In genomic region chr17:49677134-49677932, GRCh38 we compare ENCODE assay signal across 8 cellular contexts. TPM values are rescaled to one million over a fixed set of nuclear protein-coding genes. Genes with fewer than 3 reads are reported as not detected.
DNase-seq lines count a peak whose midpoint lies in the region; ATAC-seq and TF ChIP-seq lines count a peak whose summit lies in the region.

No MANE protein-coding gene starts in this region.

- peaks cover 52% of the 10 kb centered on the region for H3K4me1 Mint-ChIP-seq in activated naive CD8-positive, alpha-beta T cell (ENCODE audit: low read depth)

- H4K20me1 ChIP-seq in HCT116 (ENCODE audit: insufficient read depth) = no peaks in the 10 kb centered on the region; the same call in 1 of the 2 replicates
- peaks cover 17% of the 10 kb centered on the region for H4K20me1 ChIP-seq in osteoblast (ENCODE audit: insufficient read depth, low read length)

- CTCF ChIA-PET in HCT116 (lab: Charles Lee) = interaction anchor here (0.6 to 1.0 kb wide), 7 partner anchors 10 to 594 kb away, joined by 3 to 5 read pairs (median 4); partner anchors contain the start of genes PHB1 and SLC35B1

- H3K4me1 ChIP-seq in HCT116 (ENCODE audit: control insufficient read depth in 1 of 2, insufficient read depth in 2 of 2, low read length in 2 of 2) (peaks cover 4 to 17% of the 10 kb centered on the region in 2 experiments; a peak in 3 of 4 replicates), osteoblast (ENCODE audit: insufficient read depth, low read length) (peaks cover 9% of the 10 kb centered on the region), testis (peaks cover 22% of the 10 kb centered on the region)

- H3K36me3 ChIP-seq in HCT116 (ENCODE audit: control insufficient read depth in 1 of 2, insufficient read depth in 2 of 2, low read length in 2 of 2) (no peaks in the 10 kb centered on the region; a peak in 1 of 4 replicates), osteoblast (ENCODE audit: insufficient read depth, low read length) (peaks cover 6% of the 10 kb centered on the region), testis (ENCODE audit: low read depth, missing control alignments) (no peaks in the 10 kb centered on the region)

- ATAC-seq in HCT116 (peak; percentile 74), SK-N-SH treated with all-trans-retinoic acid at 6 μM for 48 hours (peak; percentile 86)

- H3K4me2 ChIP-seq in HCT116 (ENCODE audit: low read length) = peak overlapping the region; percentile 84
- H3K4me2 ChIP-seq in osteoblast (ENCODE audit: insufficient read depth, low read length) = peak overlapping the region; percentile 90

- H3K27me3 ChIP-seq in HCT116 (ENCODE audit: insufficient read depth, low read length) (no peaks in the 10 kb centered on the region), osteoblast (ENCODE audit: insufficient read depth, low read length) (peaks cover under 1% of the 10 kb centered on the region), testis (no peaks in the 10 kb centered on the region)

- no peak overlapping the region for H2AFZ ChIP-seq in HCT116 (ENCODE audit: low read depth, low read length, poor library complexity, severe bottlenecking)
- peak overlapping the region; percentile 77 for H2AFZ ChIP-seq in osteoblast (ENCODE audit: low read length)

- intact Hi-C loops in HCT116 (cut with micrococcal nuclease) = no loop called here
- intact Hi-C loops in head of caudate nucleus (cut with DNase I) = no loop called here
- intact Hi-C loops in testis (cut with DNase I; ENCODE audit: low total_unique reads) = no loop called here

- H3K79me2 ChIP-seq in HCT116 (ENCODE audit: insufficient read depth, low read length) (peaks cover 46% of the 10 kb centered on the region), osteoblast (ENCODE audit: insufficient read depth, low read length) (peaks cover 46% of the 10 kb centered on the region)

- no peaks in the 10 kb centered on the region for H3K9me2 ChIP-seq in HCT116 (ENCODE audit: insufficient read depth)

- TF ChIP-seq POLR2A in HCT116 (IDR thresholded peaks at IDR 0.05; ENCODE audit: borderline replicate concordance, extremely low read depth, insufficient read depth, insufficient read length) (peak; percentile 78), testis (IDR thresholded peaks at IDR 0.05) (no peak)

- peak overlapping the region; percentile 96 for H3K4me3 Mint-ChIP-seq in activated naive CD8-positive, alpha-beta T cell

- H3K27ac Mint-ChIP-seq in activated naive CD8-positive, alpha-beta T cell = peak overlapping the region; percentile 98

- BruUV-seq in HCT116 (replicated peaks; lab: Mats Ljungman, UMichigan) = TSS peak; percentile 59

- peak overlapping the region; percentile 74 for H3K9ac ChIP-seq in HCT116 (ENCODE audit: low read length)

- RAD21 ChIA-PET in HCT116 (lab: Charles Lee; ENCODE audit: low non-redundant PET in 1 of 2, low total read pairs in 2 of 2, uncharacterized antibody in 2 of 2, unreplicated experiment in 2 of 2) = interaction anchor here (0.6 to 0.7 kb wide), 4 partner anchors 10 to 243 kb away, joined by 3 to 5 read pairs (median 4); no protein-coding TSS in a partner anchor

- H3K27ac ChIP-seq in HCT116 (ENCODE audit: low read depth, low read length) = peak overlapping the region; percentile 51
- peak overlapping the region; percentile 84 for H3K27ac ChIP-seq in osteoblast (ENCODE audit: low read depth, low read length)
- H3K27ac ChIP-seq in testis = peak overlapping the region; percentile 97 to 98

- peak overlapping the region; percentile 66 to 84 for H3K4me3 ChIP-seq in HCT116 (replicated peaks in 1 of 2; ENCODE audit: low read depth in 1 of 2, low read length in 2 of 2)
- peak overlapping the region; percentile 71 for H3K4me3 ChIP-seq in osteoblast (ENCODE audit: insufficient read depth, low read length)
- H3K4me3 ChIP-seq in testis = peak overlapping the region; percentile 74 to 94

- no peaks in the 10 kb centered on the region for H3K27me3 Mint-ChIP-seq in activated naive CD8-positive, alpha-beta T cell

- POLR2A ChIA-PET in HCT116 (lab: Charles Lee) = interaction anchor here (0.7 to 2.2 kb wide), 10 partner anchors 13 to 883 kb away, joined by 3 to 9 read pairs (median 5); partner anchors contain the start of genes FAM117A, NXPH3 and SLC35B1

- 0% methylated on average over 31 to 33 of the region's 34 CpGs for WGBS in testis, 2 donors

- peaks cover 12% of the 10 kb centered on the region for H3K36me3 Mint-ChIP-seq in activated naive CD8-positive, alpha-beta T cell

- no peaks in the 10 kb centered on the region for H3K9me3 Mint-ChIP-seq in activated naive CD8-positive, alpha-beta T cell (ENCODE audit: low read depth)

- H3K9me3 ChIP-seq in HCT116 (ENCODE audit: control insufficient read depth in 1 of 2, insufficient read depth in 1 of 2, low read depth in 1 of 2, low read length in 2 of 2) = no peaks in the 10 kb centered on the region
- no peaks in the 10 kb centered on the region for H3K9me3 ChIP-seq in osteoblast (ENCODE audit: low read depth, low read length)
- H3K9me3 ChIP-seq in testis = no peaks in the 10 kb centered on the region

- TF ChIP-seq CTCF in HCT116 (IDR thresholded peaks at IDR 0.05 in 2 of 3, conservative IDR thresholded peaks at IDR 0.05 in 1 of 3; ENCODE audit: borderline replicate concordance in 1 of 3, insufficient read depth in 1 of 3, low read depth in 2 of 3, low read length in 2 of 3) (no peak), osteoblast (IDR thresholded peaks at IDR 0.05; ENCODE audit: extremely low read depth, low read depth, low read length) (no peak), testis (IDR thresholded peaks at IDR 0.05) (peak in 1 of 3 experiments; percentile 10)

- TF ChIP-seq RAD21 in HCT116 (IDR thresholded peaks at IDR 0.05; ENCODE audit: low read depth) = no peak

- DNase-seq in EL (peak; percentile 94), HCT116 (ENCODE audit: low read depth, low spot score) (peak; percentile 90), NCI-H1092 treated with DMSO at 0.1 percent for 48 hours (lab: John Stamatoyannopoulos, UW) (peak; percentile 89), head of caudate nucleus (peak; percentile 86 to 98 (median 94)), osteoblast (ENCODE audit: insufficient read length, low spot score, missing footprints) (peak; percentile 98), testis (peak; percentile 96)

TF ChIP-seq in HCT116, 20 proteins besides CTCF, POLR2A, EP300 and RAD21 (continues in another document):
- TF ChIP-seq REST (IDR thresholded peaks at IDR 0.05; ENCODE audit: low read depth) (no peak), EZH2phosphoT487 (IDR thresholded peaks at IDR 0.05; ENCODE audit: borderline replicate concordance) (no peak)

TF ChIP-seq in SK-N-SH treated with all-trans-retinoic acid at 6 μM for 48 hours, 23 proteins besides CTCF, POLR2A, EP300 and RAD21:
- TF ChIP-seq ZFP3 (CRISPR knock-in tag; IDR thresholded peaks at IDR 0.05) = peak; percentile 97
- 0 out of 2 replicates have a peak, but pooled peaks have one; percentile 54 for TF ChIP-seq PATZ1 (CRISPR knock-in tag; IDR thresholded peaks at IDR 0.05; ENCODE audit: borderline replicate concordance)
- TF ChIP-seq ZFP30 (CRISPR knock-in tag; IDR thresholded peaks at IDR 0.05) = no peak

RNA-seq across cellular contexts. Expression of gene SPOP, which starts 0.6 kb away (rescaled TPM):
- total RNA-seq in HCT116 (2021; ENCODE audit: unreplicated experiment) (85.1 TPM), osteoblast (55.7 and 61.6 TPM in 2 replicates), testis (10 to 100 TPM; 52.0 to 60.6 TPM)
- polyA plus RNA-seq in HCT116 (2012) = 49.0 and 63.9 TPM in 2 replicates
- polyA plus RNA-seq in testis (ENCODE audit: insufficient read depth, low read depth, low replicate concordance) = 39.6 TPM

RNA-seq across cellular contexts. Expression of gene SLC35B1, which starts 30.4 kb away (rescaled TPM):
- 87.5 TPM for total RNA-seq in HCT116 (2021; ENCODE audit: unreplicated experiment)
- 83.4 and 88.7 TPM in 2 replicates for polyA plus RNA-seq in HCT116 (2012)
- total RNA-seq in osteoblast = 43.6 and 48.1 TPM in 2 replicates
- total RNA-seq in testis = 10 to 100 TPM; 39.9 to 45.4 TPM
- 66.3 TPM for polyA plus RNA-seq in testis (ENCODE audit: insufficient read depth, low read depth, low replicate concordance)

Comparison
In these comparisons a context has a peak if more than half of its experiments do, and no peak if none do; other contexts are left out.
1. Peak in every context shown above with its lines: DNase-seq, ATAC-seq, H3K4me3 ChIP-seq and H3K27ac ChIP-seq.